Comparison of ENCODE assay signal across 13 cellular contexts in the genomic region with DNA sequence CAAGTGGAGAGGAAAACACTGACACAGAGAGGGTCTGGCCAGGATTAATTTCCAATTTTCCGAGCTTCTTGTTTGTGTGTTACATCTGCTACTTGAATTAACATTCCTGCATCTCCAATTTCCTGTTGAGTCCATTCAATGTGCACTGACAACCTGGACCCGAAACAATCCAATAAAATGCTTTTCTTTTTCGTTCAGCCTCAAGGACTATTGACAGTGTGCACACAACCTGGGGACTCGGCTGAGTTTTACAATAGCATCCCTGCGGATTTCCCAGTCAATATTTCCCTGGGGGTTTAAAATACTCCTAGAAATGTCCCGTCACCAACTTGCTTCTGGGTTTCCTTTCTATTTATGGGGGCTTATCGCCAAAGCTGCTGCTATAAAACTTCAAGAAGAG. TPM values are rescaled to one million over a fixed set of nuclear protein-coding genes. Genes with fewer than 3 reads are reported as not detected.
"Had no signal": no experiment of that assay in that cellular context is flagged by ENCODE, and none has a peak within 500 bp of the region (broad histone marks: within the 10 kb centered on the region; RNA-seq: fewer than 3 reads in every experiment).

No MANE protein-coding gene starts in this region.

- DNase-seq: activated CD4-positive, alpha-beta T cell treated with anti-CD3 and anti-CD28 coated beads for 4 hours; activated CD8-positive, alpha-beta memory T cell treated with anti-CD3 and anti-CD28 coated beads, Interleukin-2, amount 50 U/mL, for 4 hours; activated CD8-positive, alpha-beta T cell treated with anti-CD3 and anti-CD28 coated beads for 36 hours; activated naive CD8-positive, alpha-beta T cell treated with anti-CD3 and anti-CD28 coated beads, Interleukin-2, amount 10 ng/mL, durations not matched to agents 7 days and 5 days; immature natural killer cell; left cardiac atrium; lower lobe of right lung; midbrain had no signal

- H3K4me3 Mint-ChIP-seq: activated CD8-positive, alpha-beta T cell treated with anti-CD3 and anti-CD28 coated beads for 36 hours; activated naive CD8-positive, alpha-beta T cell treated with anti-CD3 and anti-CD28 coated beads, Interleukin-2, amount 10 ng/mL, durations not matched to agents 7 days and 5 days had no signal

- H3K36me3 Mint-ChIP-seq: activated naive CD8-positive, alpha-beta T cell treated with anti-CD3 and anti-CD28 coated beads, Interleukin-2, amount 10 ng/mL, durations not matched to agents 7 days and 5 days had no signal

- H3K27ac Mint-ChIP-seq: activated CD8-positive, alpha-beta T cell treated with anti-CD3 and anti-CD28 coated beads for 36 hours; activated naive CD8-positive, alpha-beta T cell treated with anti-CD3 and anti-CD28 coated beads, Interleukin-2, amount 10 ng/mL, durations not matched to agents 7 days and 5 days; immature natural killer cell had no signal

- ATAC-seq: activated CD8-positive, alpha-beta T cell treated with anti-CD3 and anti-CD28 coated beads for 36 hours; left cardiac atrium; lower lobe of right lung had no signal

- H3K9me3 Mint-ChIP-seq: activated CD8-positive, alpha-beta T cell treated with anti-CD3 and anti-CD28 coated beads for 36 hours; activated naive CD8-positive, alpha-beta T cell treated with anti-CD3 and anti-CD28 coated beads, Interleukin-2, amount 10 ng/mL, durations not matched to agents 7 days and 5 days had no signal

RNA-seq across cellular contexts. Expression of a gene that starts 5.0 kb away (rescaled TPM):
- total RNA-seq: activated CD8-positive, alpha-beta T cell treated with anti-CD3 and anti-CD28 coated beads for 36 hours; activated naive CD8-positive, alpha-beta T cell treated with anti-CD3 and anti-CD28 coated beads, Interleukin-2, amount 10 ng/mL, durations not matched to agents 7 days and 5 days; aorta; cardiac muscle cell; esophagus muscularis mucosa; fibroblast of villous mesenchyme; left cardiac atrium; lower lobe of right lung; skeletal muscle tissue had no signal
